8 cellular contexts compared by ENCODE assay signal in the genomic region with DNA sequence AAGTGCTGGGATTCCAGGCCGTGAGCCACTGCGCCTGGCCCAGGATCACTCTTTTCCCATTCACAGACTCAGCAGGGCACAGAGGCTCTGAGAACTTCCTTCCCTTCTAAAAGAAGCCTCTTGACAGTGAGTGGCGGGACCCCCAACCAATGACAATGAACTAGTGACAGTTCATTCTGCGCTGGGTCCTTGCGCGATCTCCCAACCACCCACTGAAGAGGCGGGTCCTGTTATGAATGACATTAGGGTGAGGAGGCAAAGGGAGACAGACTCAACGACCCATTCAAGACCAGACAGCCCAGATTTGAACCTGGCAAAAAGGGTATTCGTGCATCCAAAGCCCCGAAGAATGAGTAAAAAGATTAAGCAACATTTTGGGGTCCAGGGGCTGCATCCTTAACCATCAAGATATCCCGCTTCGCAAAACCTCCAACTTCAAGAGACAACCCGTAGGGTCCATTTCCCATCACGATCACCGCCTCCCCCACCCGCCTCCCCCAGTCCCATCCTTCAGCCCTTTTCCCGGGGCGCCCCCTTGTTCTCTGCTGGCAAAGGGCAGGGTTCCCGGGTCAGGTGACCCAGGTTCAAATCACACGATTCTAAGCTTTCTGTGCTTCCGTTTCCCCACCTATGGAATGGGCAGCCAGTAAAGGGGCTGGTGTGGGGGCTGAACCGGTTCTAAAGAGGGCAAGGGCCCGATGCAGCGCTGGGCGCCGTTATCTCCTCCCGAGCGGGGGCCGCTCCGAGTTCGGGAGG. TPM values are rescaled to one million over a fixed set of nuclear protein-coding genes. Genes with fewer than 3 reads are reported as not detected.
A peak's percentile ranks its signal among the peaks of the same experiment; 100 is the strongest.
DNase-seq lines count a peak whose midpoint lies in the region; ATAC-seq, FAIRE-seq and TF ChIP-seq lines count a peak whose summit lies in the region.

No MANE protein-coding gene starts in this region.

- H3K4me3 Mint-ChIP-seq in CD14-positive monocyte (peak overlapping the region; percentile 80 to 93), nephron progenitor cell (peak overlapping the region; percentile 93)
- peak overlapping the region; percentile 90 for H3K4me3 Mint-ChIP-seq in activated T-helper 2 cell treated with anti-CD3 and anti-CD28 coated beads, Interferon-gamma antibody, Interleukin-2, Interleukin-4, amounts not matched to agents 10 μg/mL and 5 μg/mL and 100 μg/mL, durations not matched to agents 14 hours and 24 hours and 36 hours (ENCODE audit: low read depth)

- DNase-seq in CD14-positive monocyte (ENCODE audit: low spot score) (peak; percentile 92), GM20000 (ENCODE audit: low spot score) (peak; percentile 96), HuH-7.5 (ENCODE audit: low spot score) (peak; percentile 69), RCC 7860 (ENCODE audit: low spot score) (peak; percentile 40), fibroblast of villous mesenchyme (ENCODE audit: low read depth) (peak; percentile 95), nephron progenitor cell (peak; percentile 94)
- DNase-seq in activated T-helper 2 cell treated with anti-CD3 and anti-CD28 coated beads, Interferon-gamma antibody, Interleukin-2, Interleukin-4, amounts not matched to agents 10 μg/mL and 5 μg/mL and 100 μg/mL, durations not matched to agents 14 hours and 24 hours and 36 hours (ENCODE audit: low spot score), result peak; percentile 82
- DNase-seq in stimulated activated naive CD8-positive, alpha-beta T cell treated with anti-CD3 and anti-CD28 coated beads, Interleukin-15, Interleukin-2, amounts not matched to agents 100 U/mL and 50 U/mL, for 24 hours, result peak; percentile 90

- no peak for FAIRE-seq in RCC 7860 (lab: Jason Lieb, UNC)

- peaks cover 30% of the 10 kb centered on the region for H3K4me1 Mint-ChIP-seq in CD14-positive monocyte
- H3K4me1 Mint-ChIP-seq in activated T-helper 2 cell treated with anti-CD3 and anti-CD28 coated beads, Interferon-gamma antibody, Interleukin-2, Interleukin-4, amounts not matched to agents 10 μg/mL and 5 μg/mL and 100 μg/mL, durations not matched to agents 14 hours and 24 hours and 36 hours (ENCODE audit: low read depth), result peaks cover 29% of the 10 kb centered on the region
- H3K4me1 Mint-ChIP-seq in nephron progenitor cell, result peaks cover 23% of the 10 kb centered on the region

- H3K36me3 Mint-ChIP-seq in CD14-positive monocyte (peaks cover 25 to 52% of the 10 kb centered on the region in 2 donors), nephron progenitor cell (ENCODE audit: low read depth) (peaks cover 47% of the 10 kb centered on the region)
- H3K36me3 Mint-ChIP-seq in activated T-helper 2 cell treated with anti-CD3 and anti-CD28 coated beads, Interferon-gamma antibody, Interleukin-2, Interleukin-4, amounts not matched to agents 10 μg/mL and 5 μg/mL and 100 μg/mL, durations not matched to agents 14 hours and 24 hours and 36 hours (ENCODE audit: low read depth), result peaks cover 54% of the 10 kb centered on the region

- intact Hi-C loops in CD14-positive monocyte (cut with micrococcal nuclease), result loop anchor here in 1 of 2 donors (5.0 kb wide), 1 partner anchor 100 kb away; no protein-coding TSS in a partner anchor
- intact Hi-C loops in activated T-helper 2 cell treated with anti-CD3 and anti-CD28 coated beads, Interferon-gamma antibody, Interleukin-2, Interleukin-4, amounts not matched to agents 10 μg/mL and 5 μg/mL and 100 μg/mL, durations not matched to agents 14 hours and 24 hours and 36 hours (cut with micrococcal nuclease), result loop anchor here (1.0 to 5.0 kb wide), 3 partner anchors 30 to 160 kb away; partner anchors contain the start of genes BORCS8, RFXANK and SLC25A42

- peak; percentile 74 for ATAC-seq in stimulated activated naive CD8-positive, alpha-beta T cell treated with anti-CD3 and anti-CD28 coated beads, Interleukin-15, Interleukin-2, amounts not matched to agents 100 U/mL and 50 U/mL, for 24 hours

- H3K9me3 Mint-ChIP-seq in CD14-positive monocyte (no peaks in the 10 kb centered on the region), nephron progenitor cell (peaks cover 16% of the 10 kb centered on the region)
- H3K9me3 Mint-ChIP-seq in activated T-helper 2 cell treated with anti-CD3 and anti-CD28 coated beads, Interferon-gamma antibody, Interleukin-2, Interleukin-4, amounts not matched to agents 10 μg/mL and 5 μg/mL and 100 μg/mL, durations not matched to agents 14 hours and 24 hours and 36 hours, result no peaks in the 10 kb centered on the region

- peak overlapping the region; percentile 89 for H3K4me3 ChIP-seq in fibroblast of villous mesenchyme (ENCODE audit: low read depth, low read length)

- no peaks in the 10 kb centered on the region for H3K27me3 Mint-ChIP-seq in CD14-positive monocyte (ENCODE audit: low read depth in 3 of 3)
- H3K27me3 Mint-ChIP-seq in activated T-helper 2 cell treated with anti-CD3 and anti-CD28 coated beads, Interferon-gamma antibody, Interleukin-2, Interleukin-4, amounts not matched to agents 10 μg/mL and 5 μg/mL and 100 μg/mL, durations not matched to agents 14 hours and 24 hours and 36 hours (ENCODE audit: low read depth), result no peaks in the 10 kb centered on the region
- H3K27me3 Mint-ChIP-seq in nephron progenitor cell (ENCODE audit: low read depth, poor library complexity), result no peaks in the 10 kb centered on the region

- TF ChIP-seq CTCF in CD14-positive monocyte (IDR thresholded peaks at IDR 0.05), result no peak
- TF ChIP-seq CTCF in GM20000 (IDR thresholded peaks at IDR 0.05; ENCODE audit: extremely low read depth, missing control alignments), result no peak
- TF ChIP-seq CTCF in fibroblast of villous mesenchyme (IDR thresholded peaks at IDR 0.05; ENCODE audit: insufficient read depth, low read depth, low read length), result no peak
- TF ChIP-seq CTCF in nephron progenitor cell (IDR thresholded peaks at IDR 0.05), result no peak

- H3K27ac Mint-ChIP-seq in CD14-positive monocyte, result peak overlapping the region; percentile 63 to 94 (median 89)
- H3K27ac Mint-ChIP-seq in activated T-helper 2 cell treated with anti-CD3 and anti-CD28 coated beads, Interferon-gamma antibody, Interleukin-2, Interleukin-4, amounts not matched to agents 10 μg/mL and 5 μg/mL and 100 μg/mL, durations not matched to agents 14 hours and 24 hours and 36 hours, result peak overlapping the region; percentile 92
- H3K27ac Mint-ChIP-seq in nephron progenitor cell, result peak overlapping the region; percentile 93

RNA-seq across cellular contexts. Expression of gene SUGP2, which starts 0.7 kb away (rescaled TPM):
- 1 to 10 TPM; 7.6 to 8.2 TPM for polyA plus RNA-seq in CD14-positive monocyte
- total RNA-seq in activated T-helper 2 cell treated with anti-CD3 and anti-CD28 coated beads, Interferon-gamma antibody, Interleukin-2, Interleukin-4, amounts not matched to agents 10 μg/mL and 5 μg/mL and 100 μg/mL, durations not matched to agents 14 hours and 24 hours and 36 hours, result 129 and 140 TPM in 2 replicates
- total RNA-seq in fibroblast of villous mesenchyme, result 39.3 and 57.4 TPM in 2 replicates

RNA-seq across cellular contexts. Expression of gene ARMC6, which starts 0.8 kb away (rescaled TPM):
- polyA plus RNA-seq in CD14-positive monocyte, result 10 to 100 TPM; 26.1 to 29.6 TPM
- 44.9 and 53.9 TPM in 2 replicates for total RNA-seq in activated T-helper 2 cell treated with anti-CD3 and anti-CD28 coated beads, Interferon-gamma antibody, Interleukin-2, Interleukin-4, amounts not matched to agents 10 μg/mL and 5 μg/mL and 100 μg/mL, durations not matched to agents 14 hours and 24 hours and 36 hours
- total RNA-seq in fibroblast of villous mesenchyme, result 37.1 and 42.8 TPM in 2 replicates

RNA-seq across cellular contexts. Expression of gene SLC25A42, which starts 31.2 kb away (rescaled TPM):
- polyA plus RNA-seq in CD14-positive monocyte, result 1 to 10 TPM in 1 of 2 donors, under 1 TPM in 1; 0.68 to 1.1 TPM
- total RNA-seq in activated T-helper 2 cell treated with anti-CD3 and anti-CD28 coated beads, Interferon-gamma antibody, Interleukin-2, Interleukin-4, amounts not matched to agents 10 μg/mL and 5 μg/mL and 100 μg/mL, durations not matched to agents 14 hours and 24 hours and 36 hours, result 9.1 and 9.2 TPM in 2 replicates
- total RNA-seq in fibroblast of villous mesenchyme, result 5.8 and 9.1 TPM in 2 replicates

Comparison
In these comparisons a context has a peak if more than half of its experiments do, and no peak if none do; other contexts are left out.
1. Peak in every context shown above with its lines: DNase-seq, ATAC-seq and H3K4me3 ChIP-seq.
2. DNase-seq: peak in every context shown above with its lines; median percentile 96 in GM20000; 95 in fibroblast of villous mesenchyme; 94 in nephron progenitor cell; 92 in CD14-positive monocyte; 90 in stimulated activated naive CD8-positive, alpha-beta T cell treated with anti-CD3 and anti-CD28 coated beads, Interleukin-15, Interleukin-2, amounts not matched to agents 100 U/mL and 50 U/mL, for 24 hours; 82 in activated T-helper 2 cell treated with anti-CD3 and anti-CD28 coated beads, Interferon-gamma antibody, Interleukin-2, Interleukin-4, amounts not matched to agents 10 μg/mL and 5 μg/mL and 100 μg/mL, durations not matched to agents 14 hours and 24 hours and 36 hours; 69 in HuH-7.5; 40 in RCC 7860.